In genomic region chr17:49875690-49876089, GRCh38 we compare ENCODE assay signal across 1 cellular context.
TF ChIP-seq lines count a peak whose summit lies in the region.

No MANE protein-coding gene starts in this region.

TF ChIP-seq in HepG2, 621 proteins besides CTCF, POLR2A, EP300 and RAD21 (continued from another document):
- TF ChIP-seq ZFP91 (CRISPR knock-in tag; IDR thresholded peaks at IDR 0.05; ENCODE audit: borderline replicate concordance) = no peak
